In the genomic region with DNA sequence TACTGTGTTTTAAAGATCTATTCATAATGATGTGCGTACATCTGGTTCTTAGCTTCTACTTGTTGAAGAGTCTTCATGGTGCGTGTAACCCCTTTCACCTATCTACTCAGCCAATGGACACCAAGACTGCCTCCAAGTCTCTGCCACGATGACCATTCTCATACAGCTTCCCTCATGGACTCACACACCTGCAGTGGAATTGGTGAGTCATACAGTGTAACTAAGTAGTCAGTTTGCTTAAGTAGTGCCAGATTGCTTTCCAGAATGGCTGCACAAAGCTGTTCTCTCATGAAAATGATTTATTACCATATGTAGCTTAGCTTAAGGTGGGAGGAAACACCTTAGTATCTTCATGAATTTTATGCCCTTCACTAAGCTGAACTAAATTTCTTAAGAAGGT, we compare ENCODE assay signal across 21 cellular contexts.
A peak's percentile ranks its signal among the peaks of the same experiment; 100 is the strongest.
DNase-seq lines count a peak whose midpoint lies in the region; ATAC-seq, FAIRE-seq and TF ChIP-seq lines count a peak whose summit lies in the region.
"Had no signal": no experiment of that assay in that cellular context is flagged by ENCODE, and none has a peak within 500 bp of the region (broad histone marks: within the 10 kb centered on the region; RNA-seq: fewer than 3 reads in every experiment).

No MANE protein-coding gene starts in this region.

- peak; percentile 74 for FAIRE-seq in GM12891 (lab: Jason Lieb, UNC)
- FAIRE-seq in astrocyte (lab: Jason Lieb, UNC): no peak
- FAIRE-seq in frontal cortex (lab: Jason Lieb, UNC): no peak
- FAIRE-seq: H1 had no signal

- H3K4me2 ChIP-seq in astrocyte (ENCODE audit: low read length): no peak overlapping the region

- no peak overlapping the region for H3K4me3 ChIP-seq in astrocyte (ENCODE audit: insufficient read depth, low read depth, low read length)
- H3K4me3 ChIP-seq: lung, MG63, SJCRH30 had no signal

- H3K27me3 Mint-ChIP-seq in astrocyte (ENCODE audit: low read depth, unreplicated experiment): no peaks in the 10 kb centered on the region
- H3K27me3 Mint-ChIP-seq: activated CD4-positive, alpha-beta memory T cell treated with anti-CD3 and anti-CD28 coated beads for 36 hours; activated naive CD8-positive, alpha-beta T cell treated with anti-CD3 and anti-CD28 coated beads, Interleukin-2, amount 50 U/mL, for 24 hours; T-helper 17 cell had no signal

- no peak overlapping the region for H2AFZ ChIP-seq in astrocyte (ENCODE audit: low read depth, low read length)

- H3K9ac ChIP-seq in astrocyte (ENCODE audit: low read length): no peak overlapping the region

- no peak overlapping the region for H3K4me3 Mint-ChIP-seq in astrocyte (ENCODE audit: unreplicated experiment)
- H3K4me3 Mint-ChIP-seq: activated CD4-positive, alpha-beta memory T cell treated with anti-CD3 and anti-CD28 coated beads for 36 hours; activated naive CD8-positive, alpha-beta T cell treated with anti-CD3 and anti-CD28 coated beads, Interleukin-2, amount 50 U/mL, for 24 hours; activated T-cell treated with anti-CD3 and anti-CD28 coated beads, Interleukin-2, amount 50 U/mL, for 72 hours; natural killer cell; T-helper 17 cell had no signal

- H3K9me3 Mint-ChIP-seq in astrocyte (ENCODE audit: unreplicated experiment): peaks cover 9% of the 10 kb centered on the region
- H3K9me3 Mint-ChIP-seq: natural killer cell had no signal

- H3K27me3 ChIP-seq in astrocyte (ENCODE audit: insufficient read depth, low read length): no peaks in the 10 kb centered on the region
- H3K27me3 ChIP-seq: BE2C, MG63, SJCRH30 had no signal

- POLR2A ChIA-PET in HEK293T (lab: Yijun Ruan, JAX): no interaction called here

- H3K4me1 Mint-ChIP-seq in astrocyte (ENCODE audit: low read depth, unreplicated experiment): no peaks in the 10 kb centered on the region

- CTCF ChIA-PET in HEK293T (lab: Yijun Ruan, JAX): no interaction called here

- peaks cover 3% of the 10 kb centered on the region for H3K36me3 Mint-ChIP-seq in astrocyte (ENCODE audit: low read depth, unreplicated experiment)
- H3K36me3 Mint-ChIP-seq: natural killer cell had no signal

- H3K36me3 ChIP-seq in astrocyte (ENCODE audit: insufficient read depth, low read length): no peaks in the 10 kb centered on the region
- H3K36me3 ChIP-seq: BE2C, MG63, SJCRH30 had no signal

- no peak overlapping the region for H3K27ac Mint-ChIP-seq in astrocyte (ENCODE audit: unreplicated experiment)
- H3K27ac Mint-ChIP-seq: activated CD4-positive, alpha-beta memory T cell treated with anti-CD3 and anti-CD28 coated beads for 36 hours; activated naive CD8-positive, alpha-beta T cell treated with anti-CD3 and anti-CD28 coated beads, Interleukin-2, amount 50 U/mL, for 24 hours; activated T-cell treated with anti-CD3 and anti-CD28 coated beads, Interleukin-2, amount 50 U/mL, for 72 hours; natural killer cell; T-helper 17 cell had no signal

- H3K27ac ChIP-seq in astrocyte (ENCODE audit: low read depth, low read length): no peak overlapping the region
- H3K27ac ChIP-seq: SJCRH30, VCaP had no signal

- H4K20me1 ChIP-seq in astrocyte (ENCODE audit: insufficient read depth, low read length): no peaks in the 10 kb centered on the region

- H3K79me2 ChIP-seq in astrocyte (ENCODE audit: insufficient read depth, low read length): no peaks in the 10 kb centered on the region

- H3K4me1 ChIP-seq in astrocyte (ENCODE audit: insufficient read depth, low read length): no peaks in the 10 kb centered on the region
- H3K4me1 ChIP-seq: BE2C, SJCRH30 had no signal

- TF ChIP-seq POLR2A in GM12891 (IDR thresholded peaks at IDR 0.05; ENCODE audit: low read depth, low read length): no peak

- DNase-seq in GM12891 (ENCODE audit: insufficient read length, low spot score) (no peak), HEK293T (ENCODE audit: extremely low spot score) (no peak), astrocyte (ENCODE audit: low read depth) (peak; percentile 16), kidney tubule cell (ENCODE audit: low spot score) (peak; percentile 57), frontal cortex (ENCODE audit: low spot score in 2 of 2) (no peak)
- DNase-seq: activated CD4-positive, alpha-beta memory T cell treated with anti-CD3 and anti-CD28 coated beads for 36 hours; activated naive CD8-positive, alpha-beta T cell treated with anti-CD3 and anti-CD28 coated beads, Interleukin-2, amount 50 U/mL, for 24 hours; activated T-cell treated with anti-CD3 and anti-CD28 coated beads, Interleukin-2, amount 50 U/mL, for 72 hours; BE2C; GF-D8; MG63; natural killer cell; NCI-H1694 treated with DMSO at 0.1 percent for 48 hours; SJCRH30; stimulated activated CD4-positive, alpha-beta T cell treated with anti-CD3 and anti-CD28 coated beads, Interleukin-2, amount 100 ng/mL, for 24 hours; T-helper 17 cell had no signal

- peaks cover 4% of the 10 kb centered on the region for H3K9me3 ChIP-seq in astrocyte (ENCODE audit: insufficient read depth, low read depth, low read length)
- H3K9me3 ChIP-seq: MG63, SJCRH30 had no signal

- TF ChIP-seq CTCF in astrocyte (IDR thresholded peaks at IDR 0.05; ENCODE audit: insufficient read depth, low read depth, low read length): no peak

- no peak for ATAC-seq in GM21526 (IDR thresholded peaks at IDR 0.05; ENCODE audit: low FRiP score, unreplicated experiment)
- no peak for ATAC-seq in HG03442 (IDR thresholded peaks at IDR 0.05; ENCODE audit: unreplicated experiment)
- ATAC-seq: activated naive CD8-positive, alpha-beta T cell treated with anti-CD3 and anti-CD28 coated beads, Interleukin-2, amount 50 U/mL, for 24 hours; natural killer cell; T-helper 17 cell had no signal

TF ChIP-seq in GM12891, 5 proteins besides CTCF, POLR2A, EP300 and RAD21:
- no peak for TF ChIP-seq POU2F2 (IDR thresholded peaks at IDR 0.05; ENCODE audit: low read depth, low read length)
- TF ChIP-seq POLR2AphosphoS5 (IDR thresholded peaks at IDR 0.05; ENCODE audit: low read depth, low read length): no peak
- TF ChIP-seq SPI1 (IDR thresholded peaks at IDR 0.05; ENCODE audit: low read depth, low read length): no peak

TF ChIP-seq in HEK293T, 16 proteins besides CTCF, POLR2A, EP300 and RAD21:
- TF ChIP-seq, protein P1, sequence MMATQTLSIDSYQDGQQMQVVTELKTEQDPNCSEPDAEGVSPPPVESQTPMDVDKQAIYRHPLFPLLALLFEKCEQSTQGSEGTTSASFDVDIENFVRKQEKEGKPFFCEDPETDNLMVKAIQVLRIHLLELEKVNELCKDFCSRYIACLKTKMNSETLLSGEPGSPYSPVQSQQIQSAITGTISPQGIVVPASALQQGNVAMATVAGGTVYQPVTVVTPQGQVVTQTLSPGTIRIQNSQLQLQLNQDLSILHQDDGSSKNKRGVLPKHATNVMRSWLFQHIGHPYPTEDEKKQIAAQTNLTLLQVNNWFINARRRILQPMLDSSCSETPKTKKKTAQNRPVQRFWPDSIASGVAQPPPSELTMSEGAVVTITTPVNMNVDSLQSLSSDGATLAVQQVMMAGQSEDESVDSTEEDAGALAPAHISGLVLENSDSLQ (IDR thresholded peaks at IDR 0.05): 0 out of 2 replicates have a peak, but pooled peaks have one; percentile 14
- no peak for TF ChIP-seq FOXA1 (IDR thresholded peaks at IDR 0.05)

Comparison
In these comparisons a context has a peak if more than half of its experiments do, and no peak if none do; other contexts are left out.
1. DNase-seq: peak in astrocyte (single experiment) and kidney tubule cell (single experiment); none in GM12891 (single experiment), HEK293T (single experiment) and frontal cortex (0 of 2).